In genomic region chr5:74393943-74394342, GRCh38 we compare ENCODE assay signal across 22 cellular contexts.
"Had no signal": no experiment of that assay in that cellular context is flagged by ENCODE, and none has a peak within 500 bp of the region (broad histone marks: within the 10 kb centered on the region; RNA-seq: fewer than 3 reads in every experiment).

No MANE protein-coding gene starts in this region.

- H3K4me1 ChIP-seq: gastroesophageal sphincter, lower lobe of right lung, right atrium auricular region, tibial artery, upper lobe of right lung, vagina had no signal

- FAIRE-seq: kidney, small intestine had no signal

- H3K36me3 ChIP-seq: gastroesophageal sphincter, left ventricle myocardium inferior, lower lobe of right lung, ovary, right atrium auricular region, tibial artery, upper lobe of right lung, vagina had no signal

- H3K27me3 Mint-ChIP-seq: stimulated activated naive CD8-positive, alpha-beta T cell treated with anti-CD3 and anti-CD28 coated beads, Interleukin-15, Interleukin-2, amounts not matched to agents 100 ng/mL and 50 ng/mL, for 24 hours had no signal

- H3K4me3 ChIP-seq: dorsolateral prefrontal cortex, gastroesophageal sphincter, left ventricle myocardium inferior, lower lobe of right lung, ovary, right atrium auricular region, tibial artery, upper lobe of right lung, vagina had no signal

- DNase-seq: cortex of kidney; dorsolateral prefrontal cortex; effector CD8-positive, alpha-beta T cell; glutamatergic neuron; kidney; left cardiac atrium; left ventricle myocardium inferior; lower lobe of right lung; mesenchymal stem cell; naive thymus-derived CD8-positive, alpha-beta T cell; ovary; small intestine; stimulated activated CD4-positive, alpha-beta T cell treated with anti-CD3 and anti-CD28 coated beads, Interleukin-4, amount 100 ng/mL, for 1 hour; stimulated activated CD8-positive, alpha-beta memory T cell treated with anti-CD3 and anti-CD28 coated beads, Interleukin-4, amount 100 ng/mL, for 48 hours; tibial artery; upper lobe of right lung had no signal

- H3K27ac ChIP-seq: gastroesophageal sphincter, left ventricle myocardium inferior, lower lobe of right lung, ovary, right atrium auricular region, tibial artery, upper lobe of right lung, vagina had no signal

- H3K4me1 Mint-ChIP-seq: naive thymus-derived CD8-positive, alpha-beta T cell; stimulated activated effector memory CD8-positive, alpha-beta T cell treated with anti-CD3 and anti-CD28 coated beads, Interleukin-12 subunit alpha, Interleukin-12 subunit beta, amount 100 ng/mL, for 72 hours had no signal

- H3K36me3 Mint-ChIP-seq: naive thymus-derived CD8-positive, alpha-beta T cell; stimulated activated effector memory CD8-positive, alpha-beta T cell treated with anti-CD3 and anti-CD28 coated beads, Interleukin-12 subunit alpha, Interleukin-12 subunit beta, amount 100 ng/mL, for 72 hours had no signal

- H3K9me3 Mint-ChIP-seq: naive thymus-derived CD8-positive, alpha-beta T cell; stimulated activated effector memory CD8-positive, alpha-beta T cell treated with anti-CD3 and anti-CD28 coated beads, Interleukin-12 subunit alpha, Interleukin-12 subunit beta, amount 100 ng/mL, for 72 hours; stimulated activated naive CD8-positive, alpha-beta T cell treated with anti-CD3 and anti-CD28 coated beads, Interleukin-15, Interleukin-2, amounts not matched to agents 100 ng/mL and 50 ng/mL, for 24 hours had no signal

- H3K4me3 Mint-ChIP-seq: naive thymus-derived CD8-positive, alpha-beta T cell; neural crest cell; stimulated activated effector memory CD8-positive, alpha-beta T cell treated with anti-CD3 and anti-CD28 coated beads, Interleukin-12 subunit alpha, Interleukin-12 subunit beta, amount 100 ng/mL, for 72 hours; stimulated activated naive CD8-positive, alpha-beta T cell treated with anti-CD3 and anti-CD28 coated beads, Interleukin-15, Interleukin-2, amounts not matched to agents 100 ng/mL and 50 ng/mL, for 24 hours had no signal

- H3K9me3 ChIP-seq: gastroesophageal sphincter, left ventricle myocardium inferior, lower lobe of right lung, ovary, right atrium auricular region, tibial artery, upper lobe of right lung, vagina had no signal

- H3K27me3 ChIP-seq: dorsolateral prefrontal cortex, gastroesophageal sphincter, ovary, right atrium auricular region, tibial artery, upper lobe of right lung, vagina had no signal

- H3K27ac Mint-ChIP-seq: naive thymus-derived CD8-positive, alpha-beta T cell; stimulated activated effector memory CD8-positive, alpha-beta T cell treated with anti-CD3 and anti-CD28 coated beads, Interleukin-12 subunit alpha, Interleukin-12 subunit beta, amount 100 ng/mL, for 72 hours; stimulated activated naive CD8-positive, alpha-beta T cell treated with anti-CD3 and anti-CD28 coated beads, Interleukin-15, Interleukin-2, amounts not matched to agents 100 ng/mL and 50 ng/mL, for 24 hours had no signal

- ATAC-seq: left cardiac atrium; naive thymus-derived CD8-positive, alpha-beta T cell; stimulated activated effector memory CD8-positive, alpha-beta T cell treated with anti-CD3 and anti-CD28 coated beads, Interleukin-12 subunit alpha, Interleukin-12 subunit beta, amount 100 ng/mL, for 72 hours had no signal
